In genomic region chr4:112853662-112854256, GRCh38 we compare ENCODE assay signal across 12 cellular contexts.
A peak's percentile ranks its signal among the peaks of the same experiment; 100 is the strongest.
DNase-seq lines count a peak whose midpoint lies in the region; FAIRE-seq and TF ChIP-seq lines count a peak whose summit lies in the region.
"Had no signal": no experiment of that assay in that cellular context is flagged by ENCODE, and none has a peak within 500 bp of the region (broad histone marks: within the 10 kb centered on the region; RNA-seq: fewer than 3 reads in every experiment).

No MANE protein-coding gene starts in this region.

- DNase-seq in GM12864 (ENCODE audit: low read depth) (no peak), NB4 (ENCODE audit: low read depth) (peak; percentile 2), progenitor cell of endocrine pancreas (ENCODE audit: low spot score, unreplicated experiment) (no peak), NCI-H2227 (lab: John Stamatoyannopoulos, UW; ENCODE audit: unreplicated experiment) (no peak), NCI-H774 (lab: John Stamatoyannopoulos, UW) (no peak), DMS53 (lab: John Stamatoyannopoulos, UW) (no peak)
- DNase-seq in activated CD4-positive, alpha-beta memory T cell treated with anti-CD3 and anti-CD28 coated beads for 36 hours = no peak
- DNase-seq: activated T-cell treated with anti-CD3 and anti-CD28 coated beads, Interleukin-2, amount 50 U/mL, for 4 hours; foreskin melanocyte; NCI-H1436 treated with DMSO at 0.1 percent for 48 hours had no signal

- intact Hi-C loops in activated CD4-positive, alpha-beta memory T cell treated with anti-CD3 and anti-CD28 coated beads for 36 hours (cut with micrococcal nuclease) = no loop called here

- no peaks in the 10 kb centered on the region for H3K36me3 Mint-ChIP-seq in progenitor cell of endocrine pancreas (ENCODE audit: insufficient read depth)
- no peaks in the 10 kb centered on the region for H3K36me3 Mint-ChIP-seq in activated CD4-positive, alpha-beta memory T cell treated with anti-CD3 and anti-CD28 coated beads for 36 hours

- peak; percentile 41 for FAIRE-seq in endometrium (lab: Jason Lieb, UNC)
- FAIRE-seq: GM18507 had no signal

- no peaks in the 10 kb centered on the region for H3K27me3 Mint-ChIP-seq in progenitor cell of endocrine pancreas
- H3K27me3 Mint-ChIP-seq in activated CD4-positive, alpha-beta memory T cell treated with anti-CD3 and anti-CD28 coated beads for 36 hours = peaks cover 2% of the 10 kb centered on the region

- TF ChIP-seq CTCF in GM12864 (IDR thresholded peaks at IDR 0.05; ENCODE audit: low read depth, low read length, missing control alignments) (peak; percentile 36), NB4 (IDR thresholded peaks at IDR 0.05; ENCODE audit: low read depth, low read length) (peak; percentile 38), progenitor cell of endocrine pancreas (IDR thresholded peaks at IDR 0.05; ENCODE audit: unreplicated experiment) (peak; percentile 47)

- POLR2A ChIA-PET in activated CD4-positive, alpha-beta memory T cell treated with anti-CD3 and anti-CD28 coated beads for 36 hours (lab: Charles Lee) = no interaction called here

- CTCF ChIA-PET in activated CD4-positive, alpha-beta memory T cell treated with anti-CD3 and anti-CD28 coated beads for 36 hours (lab: Charles Lee) = no interaction called here

- peaks cover 4% of the 10 kb centered on the region for H3K4me1 Mint-ChIP-seq in progenitor cell of endocrine pancreas (ENCODE audit: low read depth)
- H3K4me1 Mint-ChIP-seq in activated CD4-positive, alpha-beta memory T cell treated with anti-CD3 and anti-CD28 coated beads for 36 hours (ENCODE audit: low read depth) = no peaks in the 10 kb centered on the region

- H3K9me3 Mint-ChIP-seq in progenitor cell of endocrine pancreas (ENCODE audit: low read depth) = no peaks in the 10 kb centered on the region
- no peaks in the 10 kb centered on the region for H3K9me3 Mint-ChIP-seq in activated CD4-positive, alpha-beta memory T cell treated with anti-CD3 and anti-CD28 coated beads for 36 hours

- H3K27ac Mint-ChIP-seq in progenitor cell of endocrine pancreas = no peak overlapping the region
- no peak overlapping the region for H3K27ac Mint-ChIP-seq in activated CD4-positive, alpha-beta memory T cell treated with anti-CD3 and anti-CD28 coated beads for 36 hours

- H3K4me3 ChIP-seq in GM12864 (ENCODE audit: low read depth, low read length) (no peak overlapping the region), NB4 (ENCODE audit: low read depth, low read length) (no peak overlapping the region)

- H3K4me3 Mint-ChIP-seq in progenitor cell of endocrine pancreas (ENCODE audit: low read depth) = no peak overlapping the region
- no peak overlapping the region for H3K4me3 Mint-ChIP-seq in activated CD4-positive, alpha-beta memory T cell treated with anti-CD3 and anti-CD28 coated beads for 36 hours
- H3K4me3 Mint-ChIP-seq: activated T-cell treated with anti-CD3 and anti-CD28 coated beads, Interleukin-2, amount 50 U/mL, for 4 hours had no signal

- TF ChIP-seq POLR2A in NB4 (IDR thresholded peaks at IDR 0.05; ENCODE audit: extremely low read depth, insufficient read length) = no peak
